11 cellular contexts compared by ENCODE assay signal in genomic region chr11:27470166-27470565, GRCh38. TPM values are rescaled to one million over a fixed set of nuclear protein-coding genes. Genes with fewer than 3 reads are reported as not detected.
DNase-seq lines count a peak whose midpoint lies in the region; ATAC-seq and TF ChIP-seq lines count a peak whose summit lies in the region.
"Had no signal": no experiment of that assay in that cellular context is flagged by ENCODE, and none has a peak within 500 bp of the region (broad histone marks: within the 10 kb centered on the region; RNA-seq: fewer than 3 reads in every experiment).

No MANE protein-coding gene starts in this region.

- peaks cover 71% of the 10 kb centered on the region for H3K4me1 Mint-ChIP-seq in HFFc6 (ENCODE audit: low read depth)
- H3K4me1 Mint-ChIP-seq in activated T-cell treated with anti-CD3 and anti-CD28 coated beads, Interleukin-2, amount 50 U/mL, for 4 hours (ENCODE audit: low read depth), result peaks cover 13% of the 10 kb centered on the region

- H3K27ac Mint-ChIP-seq in HFFc6, result peak overlapping the region; percentile 98

- H3K4me1 ChIP-seq in iPS-20b (ENCODE audit: insufficient read depth, low read length), result peaks cover 30% of the 10 kb centered on the region
- H3K4me1 ChIP-seq: parathyroid adenoma had no signal

- no peaks in the 10 kb centered on the region for H3K9me3 ChIP-seq in iPS-20b (ENCODE audit: insufficient read depth, low read depth, low read length)

- H3K27me3 Mint-ChIP-seq in HFFc6 (ENCODE audit: insufficient read depth), result peaks cover 2% of the 10 kb centered on the region
- H3K27me3 Mint-ChIP-seq in activated T-cell treated with anti-CD3 and anti-CD28 coated beads, Interleukin-2, amount 50 U/mL, for 4 hours (ENCODE audit: low read depth), result peaks cover 20% of the 10 kb centered on the region

- H3K36me3 ChIP-seq in iPS-20b (ENCODE audit: insufficient read depth, low read depth, low read length), result peaks cover 7% of the 10 kb centered on the region; the same call in 1 of the 2 replicates

- no peaks in the 10 kb centered on the region for H3K9me3 Mint-ChIP-seq in HFFc6
- H3K9me3 Mint-ChIP-seq in activated T-cell treated with anti-CD3 and anti-CD28 coated beads, Interleukin-2, amount 50 U/mL, for 4 hours, result no peaks in the 10 kb centered on the region

- peak overlapping the region; percentile 78 for H3K4me3 Mint-ChIP-seq in HFFc6
- no peak overlapping the region for H3K4me3 Mint-ChIP-seq in activated T-cell treated with anti-CD3 and anti-CD28 coated beads, Interleukin-2, amount 50 U/mL, for 4 hours

- H3K9ac ChIP-seq in iPS-20b (ENCODE audit: low read depth, low read length), result peak overlapping the region; percentile 87
- H3K9ac ChIP-seq: parathyroid adenoma had no signal

- no peak overlapping the region for H3K27ac ChIP-seq in iPS-20b (ENCODE audit: low read length)
- peak overlapping the region in 12 of 21 experiments; percentile 26 to 92 (median 48) for H3K27ac ChIP-seq in skin epidermis
- H3K27ac ChIP-seq: parathyroid adenoma had no signal

- H3K27me3 ChIP-seq in iPS-20b (ENCODE audit: insufficient read depth, low read length), result peaks cover 11% of the 10 kb centered on the region; the same call in 1 of the 2 replicates

- in situ Hi-C loops in astrocyte of the spinal cord (cut with HindIII; ENCODE audit: low sequenced_read_pairs), result no loop called here

- DNase-seq in HFFc6, result peak; percentile 18
- no peak for DNase-seq in astrocyte of the spinal cord (ENCODE audit: low read depth, low spot score)
- no peak for DNase-seq in activated T-cell treated with anti-CD3 and anti-CD28 coated beads, Interleukin-2, amount 50 U/mL, for 4 hours
- DNase-seq in NCI-H2196 treated with DMSO at 0.1 percent for 48 hours (lab: John Stamatoyannopoulos, UW; ENCODE audit: unreplicated experiment), result no peak
- no peak for DNase-seq in islet precursor cell
- DNase-seq: GOT3, NCI-H1092 treated with DMSO at 0.1 percent for 48 hours, T1000 had no signal

- no peak for TF ChIP-seq CTCF in HFFc6 (IDR thresholded peaks at IDR 0.05)
- no peak for TF ChIP-seq CTCF in astrocyte of the spinal cord (IDR thresholded peaks at IDR 0.05; ENCODE audit: low read depth, low read length)

- no peak for ATAC-seq in activated T-cell treated with anti-CD3 and anti-CD28 coated beads, Interleukin-2, amount 50 U/mL, for 4 hours

- H3K36me3 Mint-ChIP-seq in HFFc6 (ENCODE audit: low read depth), result no peaks in the 10 kb centered on the region
- H3K36me3 Mint-ChIP-seq in activated T-cell treated with anti-CD3 and anti-CD28 coated beads, Interleukin-2, amount 50 U/mL, for 4 hours (ENCODE audit: insufficient read depth), result no peaks in the 10 kb centered on the region

- H3K4me3 ChIP-seq in astrocyte of the spinal cord (ENCODE audit: low read depth, low read length) (peak overlapping the region; percentile 4), iPS-20b (ENCODE audit: low read length) (peak overlapping the region; percentile 99), skin epidermis (peak overlapping the region; percentile 65 to 91 (median 80))

RNA-seq across cellular contexts. Expression of gene LGR4, which starts 2.4 kb away (rescaled TPM):
- 10 to 100 TPM; 13.9 to 20.2 (median 17.7) TPM for total RNA-seq in HFFc6 (2021; fragmentation: NEBNext Ultra II Directional; extraction: Animal tissue kit (Norgen Biotek cat#: 25700))
- under 1 TPM; 0.21 to 0.61 (median 0.57) TPM for total RNA-seq in activated T-cell treated with anti-CD3 and anti-CD28 coated beads, Interleukin-2, amount 50 U/mL, for 4 hours

RNA-seq across cellular contexts. Expression of gene LIN7C, which starts 36.4 kb away (rescaled TPM):
- total RNA-seq in HFFc6 (2021; fragmentation: NEBNext Ultra II Directional; extraction: Animal tissue kit (Norgen Biotek cat#: 25700)), result 10 to 100 TPM; 53.7 to 64.4 (median 60.2) TPM
- 10 to 100 TPM; 41.0 to 51.4 (median 44.4) TPM for total RNA-seq in activated T-cell treated with anti-CD3 and anti-CD28 coated beads, Interleukin-2, amount 50 U/mL, for 4 hours

Comparison
In these comparisons a context has a peak if more than half of its experiments do, and no peak if none do; other contexts are left out.
1. H3K4me3 ChIP-seq: peak in every context shown above with its lines; median percentile 99 in iPS-20b; 80 in skin epidermis; 4 in astrocyte of the spinal cord.
2. RNA of gene LGR4, which starts 2.4 kb away (total RNA-seq): 13.9 to 20.2 TPM in HFFc6; 0.21 to 0.61 TPM in activated T-cell treated with anti-CD3 and anti-CD28 coated beads, Interleukin-2, amount 50 U/mL, for 4 hours; every median in the first group is over 4 times any median in the second.